In genomic region chr11:117232911-117233409, GRCh38 we compare ENCODE assay signal across 1 cellular context.
TF ChIP-seq lines count a peak whose summit lies in the region.

No MANE protein-coding gene starts in this region.

TF ChIP-seq in GM23338, 12 proteins besides CTCF, POLR2A, EP300 and RAD21 (continued from another document):
- TF ChIP-seq REST (IDR thresholded peaks at IDR 0.05; ENCODE audit: unreplicated experiment) (no peak), EZH2 (IDR thresholded peaks at IDR 0.05; ENCODE audit: low read depth, unreplicated experiment) (no peak), ZNF462 (CRISPR knock-in tag; IDR thresholded peaks at IDR 0.05) (no peak), ZNF114 (CRISPR knock-in tag; IDR thresholded peaks at IDR 0.05) (no peak), JUNB (IDR thresholded peaks at IDR 0.05; ENCODE audit: unreplicated experiment) (no peak), ETS1 (IDR thresholded peaks at IDR 0.05) (no peak), ZNF331 (CRISPR knock-in tag; IDR thresholded peaks at IDR 0.05; ENCODE audit: low read depth) (no peak)
TF ChIP-seq in GM23338: peak in this region for 0.
